1 cellular context compared by ENCODE assay signal in genomic region chr15:92989469-92989868, GRCh38.
TF ChIP-seq lines count a peak whose summit lies in the region.

No MANE protein-coding gene starts in this region.

TF ChIP-seq in GM23338, 12 proteins besides CTCF, POLR2A, EP300 and RAD21 (continued from another document):
- TF ChIP-seq REST (IDR thresholded peaks at IDR 0.05; ENCODE audit: unreplicated experiment): no peak
- TF ChIP-seq EZH2 (IDR thresholded peaks at IDR 0.05; ENCODE audit: low read depth, unreplicated experiment): no peak
- no peak for TF ChIP-seq POLR2AphosphoS5 (IDR thresholded peaks at IDR 0.05; ENCODE audit: low read depth)
- TF ChIP-seq, protein P1, sequence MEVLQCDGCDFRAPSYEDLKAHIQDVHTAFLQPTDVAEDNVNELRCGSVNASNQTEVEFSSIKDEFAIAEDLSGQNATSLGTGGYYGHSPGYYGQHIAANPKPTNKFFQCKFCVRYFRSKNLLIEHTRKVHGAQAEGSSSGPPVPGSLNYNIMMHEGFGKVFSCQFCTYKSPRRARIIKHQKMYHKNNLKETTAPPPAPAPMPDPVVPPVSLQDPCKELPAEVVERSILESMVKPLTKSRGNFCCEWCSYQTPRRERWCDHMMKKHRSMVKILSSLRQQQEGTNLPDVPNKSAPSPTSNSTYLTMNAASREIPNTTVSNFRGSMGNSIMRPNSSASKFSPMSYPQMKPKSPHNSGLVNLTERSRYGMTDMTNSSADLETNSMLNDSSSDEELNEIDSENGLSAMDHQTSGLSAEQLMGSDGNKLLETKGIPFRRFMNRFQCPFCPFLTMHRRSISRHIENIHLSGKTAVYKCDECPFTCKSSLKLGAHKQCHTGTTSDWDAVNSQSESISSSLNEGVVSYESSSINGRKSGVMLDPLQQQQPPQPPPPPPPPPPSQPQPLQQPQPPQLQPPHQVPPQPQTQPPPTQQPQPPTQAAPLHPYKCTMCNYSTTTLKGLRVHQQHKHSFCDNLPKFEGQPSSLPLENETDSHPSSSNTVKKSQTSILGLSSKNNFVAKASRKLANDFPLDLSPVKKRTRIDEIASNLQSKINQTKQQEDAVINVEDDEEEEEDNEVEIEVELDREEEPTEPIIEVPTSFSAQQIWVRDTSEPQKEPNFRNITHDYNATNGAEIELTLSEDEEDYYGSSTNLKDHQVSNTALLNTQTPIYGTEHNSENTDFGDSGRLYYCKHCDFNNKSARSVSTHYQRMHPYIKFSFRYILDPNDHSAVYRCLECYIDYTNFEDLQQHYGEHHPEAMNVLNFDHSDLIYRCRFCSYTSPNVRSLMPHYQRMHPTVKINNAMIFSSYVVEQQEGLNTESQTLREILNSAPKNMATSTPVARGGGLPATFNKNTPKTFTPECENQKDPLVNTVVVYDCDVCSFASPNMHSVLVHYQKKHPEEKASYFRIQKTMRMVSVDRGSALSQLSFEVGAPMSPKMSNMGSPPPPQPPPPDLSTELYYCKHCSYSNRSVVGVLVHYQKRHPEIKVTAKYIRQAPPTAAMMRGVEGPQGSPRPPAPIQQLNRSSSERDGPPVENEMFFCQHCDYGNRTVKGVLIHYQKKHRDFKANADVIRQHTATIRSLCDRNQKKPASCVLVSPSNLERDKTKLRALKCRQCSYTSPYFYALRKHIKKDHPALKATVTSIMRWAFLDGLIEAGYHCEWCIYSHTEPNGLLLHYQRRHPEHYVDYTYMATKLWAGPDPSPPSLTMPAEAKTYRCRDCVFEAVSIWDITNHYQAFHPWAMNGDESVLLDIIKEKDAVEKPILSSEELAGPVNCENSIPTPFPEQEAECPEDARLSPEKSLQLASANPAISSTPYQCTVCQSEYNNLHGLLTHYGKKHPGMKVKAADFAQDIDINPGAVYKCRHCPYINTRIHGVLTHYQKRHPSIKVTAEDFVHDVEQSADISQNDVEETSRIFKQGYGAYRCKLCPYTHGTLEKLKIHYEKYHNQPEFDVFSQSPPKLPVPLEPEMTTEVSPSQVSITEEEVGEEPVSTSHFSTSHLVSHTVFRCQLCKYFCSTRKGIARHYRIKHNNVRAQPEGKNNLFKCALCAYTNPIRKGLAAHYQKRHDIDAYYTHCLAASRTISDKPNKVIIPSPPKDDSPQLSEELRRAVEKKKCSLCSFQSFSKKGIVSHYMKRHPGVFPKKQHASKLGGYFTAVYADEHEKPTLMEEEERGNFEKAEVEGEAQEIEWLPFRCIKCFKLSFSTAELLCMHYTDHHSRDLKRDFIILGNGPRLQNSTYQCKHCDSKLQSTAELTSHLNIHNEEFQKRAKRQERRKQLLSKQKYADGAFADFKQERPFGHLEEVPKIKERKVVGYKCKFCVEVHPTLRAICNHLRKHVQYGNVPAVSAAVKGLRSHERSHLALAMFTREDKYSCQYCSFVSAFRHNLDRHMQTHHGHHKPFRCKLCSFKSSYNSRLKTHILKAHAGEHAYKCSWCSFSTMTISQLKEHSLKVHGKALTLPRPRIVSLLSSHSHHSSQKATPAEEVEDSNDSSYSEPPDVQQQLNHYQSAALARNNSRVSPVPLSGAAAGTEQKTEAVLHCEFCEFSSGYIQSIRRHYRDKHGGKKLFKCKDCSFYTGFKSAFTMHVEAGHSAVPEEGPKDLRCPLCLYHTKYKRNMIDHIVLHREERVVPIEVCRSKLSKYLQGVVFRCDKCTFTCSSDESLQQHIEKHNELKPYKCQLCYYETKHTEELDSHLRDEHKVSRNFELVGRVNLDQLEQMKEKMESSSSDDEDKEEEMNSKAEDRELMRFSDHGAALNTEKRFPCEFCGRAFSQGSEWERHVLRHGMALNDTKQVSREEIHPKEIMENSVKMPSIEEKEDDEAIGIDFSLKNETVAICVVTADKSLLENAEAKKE (CRISPR knock-in tag; IDR thresholded peaks at IDR 0.05): no peak
- no peak for TF ChIP-seq STAT1 (IDR thresholded peaks at IDR 0.05; ENCODE audit: unreplicated experiment)
- TF ChIP-seq NANOG (IDR thresholded peaks at IDR 0.05; ENCODE audit: borderline replicate concordance): no peak
- TF ChIP-seq CREB1 (CRISPR knock-in tag; IDR thresholded peaks at IDR 0.05; ENCODE audit: low read depth): no peak
